ENCODE assay signal across 17 cellular contexts in the genomic region with DNA sequence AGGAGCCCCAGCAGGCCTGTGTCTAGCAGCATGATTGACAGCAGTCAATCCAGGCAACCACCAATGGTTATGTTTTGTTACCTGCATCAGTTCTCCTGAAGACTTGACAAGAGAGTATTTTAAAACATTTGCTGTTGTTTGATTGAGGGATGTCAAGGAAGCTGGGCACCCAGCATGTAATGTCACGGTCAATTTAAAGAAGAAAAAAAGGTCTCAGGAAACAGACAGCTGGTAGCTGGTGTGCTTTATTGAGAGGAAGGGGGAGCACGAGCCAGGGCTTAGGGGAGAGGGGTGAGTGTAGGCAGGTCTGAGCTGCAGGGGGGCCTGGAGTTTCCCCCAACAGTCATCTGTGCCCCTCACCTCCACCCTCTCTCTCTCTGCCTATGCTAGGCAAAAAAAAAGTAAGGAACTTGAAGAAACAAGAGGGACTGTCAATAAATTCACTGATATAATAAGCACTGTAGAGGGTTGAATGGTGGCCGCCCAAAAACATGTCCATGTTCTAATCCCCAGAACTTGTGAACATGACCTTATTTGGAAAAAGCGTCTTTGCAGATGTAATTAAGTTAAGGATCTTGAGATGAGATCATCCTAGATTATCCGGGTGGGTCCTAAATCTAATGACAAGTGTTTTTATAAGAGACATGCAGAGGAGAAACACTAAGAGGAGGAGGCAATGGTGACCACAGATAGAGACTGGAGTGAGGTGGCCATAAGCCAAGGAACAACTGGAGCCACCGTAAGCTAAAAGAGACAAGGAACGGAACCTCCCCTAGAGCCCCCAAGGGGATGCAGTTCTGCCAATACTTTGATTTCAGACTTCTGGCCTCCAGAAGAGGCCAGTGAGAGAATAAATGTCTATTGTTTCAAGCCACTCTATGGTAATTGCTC. TPM values are rescaled to one million over a fixed set of nuclear protein-coding genes. Genes with fewer than 3 reads are reported as not detected.
DNase-seq lines count a peak whose midpoint lies in the region; ATAC-seq and TF ChIP-seq lines count a peak whose summit lies in the region.
"Had no signal": no experiment of that assay in that cellular context is flagged by ENCODE, and none has a peak within 500 bp of the region (broad histone marks: within the 10 kb centered on the region; RNA-seq: fewer than 3 reads in every experiment).

No MANE protein-coding gene starts in this region.

- CTCF ChIA-PET in HEK293T (lab: Yijun Ruan, JAX) = interaction anchor here (0.6 to 1.7 kb wide), 4 partner anchors 10 to 103 kb away, joined by 3 to 5 read pairs (median 3); a partner anchor contains a TSS

- no peaks in the 10 kb centered on the region for H3K27me3 Mint-ChIP-seq in T-helper 17 cell
- H3K27me3 Mint-ChIP-seq in neural crest cell (ENCODE audit: low read depth) = no peaks in the 10 kb centered on the region
- H3K27me3 Mint-ChIP-seq in activated naive CD8-positive, alpha-beta T cell treated with anti-CD3 and anti-CD28 coated beads for 36 hours = no peaks in the 10 kb centered on the region
- H3K27me3 Mint-ChIP-seq: IgD-negative memory B cell, progenitor cell of endocrine pancreas had no signal

- intact Hi-C loops in body of pancreas (cut with DNase I) = no loop called here

- H3K9me3 ChIP-seq in T-helper 17 cell (ENCODE audit: control insufficient read depth, low read length, poor library complexity, severe bottlenecking) (no peaks in the 10 kb centered on the region), body of pancreas (no peaks in the 10 kb centered on the region)

- ATAC-seq in T-helper 17 cell = no peak
- no peak for ATAC-seq in body of pancreas
- ATAC-seq: left lobe of liver, WTC11 had no signal

- no peaks in the 10 kb centered on the region for H3K27me3 ChIP-seq in body of pancreas

- H3K4me1 ChIP-seq in body of pancreas = no peaks in the 10 kb centered on the region

- no peak for TF ChIP-seq CTCF in neural crest cell (conservative IDR thresholded peaks at IDR 0.05)
- TF ChIP-seq CTCF in body of pancreas (IDR thresholded peaks at IDR 0.05) = no peak

- H3K36me3 Mint-ChIP-seq in T-helper 17 cell (ENCODE audit: low read depth) = no peaks in the 10 kb centered on the region
- no peaks in the 10 kb centered on the region for H3K36me3 Mint-ChIP-seq in neural crest cell (ENCODE audit: low read depth)
- no peaks in the 10 kb centered on the region for H3K36me3 Mint-ChIP-seq in activated naive CD8-positive, alpha-beta T cell treated with anti-CD3 and anti-CD28 coated beads for 36 hours
- H3K36me3 Mint-ChIP-seq: IgD-negative memory B cell, WTC11 had no signal

- POLR2A ChIA-PET in HEK293T (lab: Yijun Ruan, JAX) = interaction anchor here (1.0 to 1.3 kb wide), 3 partner anchors 9 to 104 kb away, joined by 3 to 6 read pairs (median 5); a partner anchor contains a TSS

- TF ChIP-seq POLR2A in body of pancreas (IDR thresholded peaks at IDR 0.05) = no peak

- no peak overlapping the region for H3K27ac ChIP-seq in body of pancreas

- no peaks in the 10 kb centered on the region for H3K9me3 Mint-ChIP-seq in neural crest cell
- no peaks in the 10 kb centered on the region for H3K9me3 Mint-ChIP-seq in activated naive CD8-positive, alpha-beta T cell treated with anti-CD3 and anti-CD28 coated beads for 36 hours
- H3K9me3 Mint-ChIP-seq: IgD-negative memory B cell, WTC11 had no signal

- WGBS in body of pancreas, 2 donors = 79 to 80% methylated on average over 7 of the region's 7 CpGs

- H3K4me1 Mint-ChIP-seq in T-helper 17 cell (peaks cover 7% of the 10 kb centered on the region), neural crest cell (peaks cover 23% of the 10 kb centered on the region)
- H3K4me1 Mint-ChIP-seq in activated naive CD8-positive, alpha-beta T cell treated with anti-CD3 and anti-CD28 coated beads for 36 hours = peaks cover 12% of the 10 kb centered on the region

- H3K27ac Mint-ChIP-seq in T-helper 17 cell = peak overlapping the region; percentile 83
- peak overlapping the region; percentile 72 for H3K27ac Mint-ChIP-seq in neural crest cell (ENCODE audit: unreplicated experiment)
- no peak overlapping the region for H3K27ac Mint-ChIP-seq in activated naive CD8-positive, alpha-beta T cell treated with anti-CD3 and anti-CD28 coated beads for 36 hours
- H3K27ac Mint-ChIP-seq: progenitor cell of endocrine pancreas, WTC11 had no signal

- H3K4me3 Mint-ChIP-seq in T-helper 17 cell (no peak overlapping the region), neural crest cell (no peak overlapping the region)
- H3K4me3 Mint-ChIP-seq in activated naive CD8-positive, alpha-beta T cell treated with anti-CD3 and anti-CD28 coated beads for 36 hours = no peak overlapping the region
- H3K4me3 Mint-ChIP-seq: IgD-negative memory B cell, WTC11 had no signal

- peak; percentile 25 for DNase-seq in NCI-H748 (lab: John Stamatoyannopoulos, UW; ENCODE audit: unreplicated experiment)
- no peak for DNase-seq in NCI-H748 treated with DMSO at 0.1 percent for 48 hours (lab: John Stamatoyannopoulos, UW)
- no peak for DNase-seq in HEK293T (ENCODE audit: extremely low spot score)
- no peak for DNase-seq in T-helper 17 cell
- no peak for DNase-seq in neural crest cell (ENCODE audit: low read depth, low spot score)
- no peak for DNase-seq in body of pancreas
- no peak for DNase-seq in NCI-H1436 treated with DMSO at 0.1 percent for 48 hours (lab: John Stamatoyannopoulos, UW)
- DNase-seq in activated naive CD8-positive, alpha-beta T cell treated with anti-CD3 and anti-CD28 coated beads for 36 hours = no peak
- DNase-seq: central memory CD4-positive, alpha-beta T cell; COR-L47; effector memory CD4-positive, alpha-beta T cell; NCI-H526; stimulated activated naive CD4-positive, alpha-beta T cell treated with Interleukin-2 at 50 U/mL for 16 hours had no signal

- H3K36me3 ChIP-seq in body of pancreas (replicated peaks in 1 of 2; ENCODE audit: insufficient read depth in 1 of 2, low read depth in 2 of 2) = no peaks in the 10 kb centered on the region

- H3K4me3 ChIP-seq in body of pancreas = no peak overlapping the region

TF ChIP-seq in HEK293T, 16 proteins besides CTCF, POLR2A, EP300 and RAD21:
- no peak for TF ChIP-seq TARDBP (IDR thresholded peaks at IDR 0.05)
- TF ChIP-seq ELF4 (IDR thresholded peaks at IDR 0.05) = no peak
- TF ChIP-seq, protein P1, sequence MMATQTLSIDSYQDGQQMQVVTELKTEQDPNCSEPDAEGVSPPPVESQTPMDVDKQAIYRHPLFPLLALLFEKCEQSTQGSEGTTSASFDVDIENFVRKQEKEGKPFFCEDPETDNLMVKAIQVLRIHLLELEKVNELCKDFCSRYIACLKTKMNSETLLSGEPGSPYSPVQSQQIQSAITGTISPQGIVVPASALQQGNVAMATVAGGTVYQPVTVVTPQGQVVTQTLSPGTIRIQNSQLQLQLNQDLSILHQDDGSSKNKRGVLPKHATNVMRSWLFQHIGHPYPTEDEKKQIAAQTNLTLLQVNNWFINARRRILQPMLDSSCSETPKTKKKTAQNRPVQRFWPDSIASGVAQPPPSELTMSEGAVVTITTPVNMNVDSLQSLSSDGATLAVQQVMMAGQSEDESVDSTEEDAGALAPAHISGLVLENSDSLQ (IDR thresholded peaks at IDR 0.05) = peak; percentile 76
- TF ChIP-seq CTBP1 (IDR thresholded peaks at IDR 0.05; ENCODE audit: borderline replicate concordance) = peak; percentile 10; the same call in 1 of the 2 replicates
- no peak for TF ChIP-seq FOXM1 (IDR thresholded peaks at IDR 0.05; ENCODE audit: borderline replicate concordance)
- no peak for TF ChIP-seq L3MBTL2 (conservative IDR thresholded peaks at IDR 0.05)

RNA-seq across cellular contexts. Expression of a gene that starts 14.5 kb away (rescaled TPM):
- total RNA-seq in T-helper 17 cell (10 to 100 TPM; 30.5 to 32.8 TPM), neural crest cell (27.9 and 30.5 TPM in 2 replicates), body of pancreas (10 to 100 TPM; 21.0 to 22.7 TPM)
- total RNA-seq in activated naive CD8-positive, alpha-beta T cell treated with anti-CD3 and anti-CD28 coated beads for 36 hours = 10 to 100 TPM; 13.7 to 15.4 TPM

RNA-seq across cellular contexts. Expression of a gene that starts 33.3 kb away (rescaled TPM):
- total RNA-seq in T-helper 17 cell = under 1 TPM in 1 of 2 donors, not detected in 1; 0.07 TPM
- total RNA-seq in neural crest cell = not detected in 2 replicates
- total RNA-seq in body of pancreas = not detected
- total RNA-seq in activated naive CD8-positive, alpha-beta T cell treated with anti-CD3 and anti-CD28 coated beads for 36 hours = not detected
- total RNA-seq: progenitor cell of endocrine pancreas, WTC11 had no signal

RNA-seq across cellular contexts. Expression of a gene that starts 37.9 kb away (rescaled TPM):
- 10 to 100 TPM; 41.3 to 50.6 TPM for total RNA-seq in T-helper 17 cell
- total RNA-seq in neural crest cell = 79.1 and 83.8 TPM in 2 replicates
- 10 to 100 TPM; 10.2 to 24.4 TPM for total RNA-seq in body of pancreas
- total RNA-seq in activated naive CD8-positive, alpha-beta T cell treated with anti-CD3 and anti-CD28 coated beads for 36 hours = 100 to 1,000 TPM; 136 to 139 TPM
